In genomic region chr16:57803413-57803990, GRCh38 we compare ENCODE assay signal across 13 cellular contexts. TPM values are rescaled to one million over a fixed set of nuclear protein-coding genes. Genes with fewer than 3 reads are reported as not detected.
DNase-seq lines count a peak whose midpoint lies in the region; ATAC-seq, FAIRE-seq and TF ChIP-seq lines count a peak whose summit lies in the region.
"Had no signal": no experiment of that assay in that cellular context is flagged by ENCODE, and none has a peak within 500 bp of the region (broad histone marks: within the 10 kb centered on the region; RNA-seq: fewer than 3 reads in every experiment).

No MANE protein-coding gene starts in this region.

- H3K9me3 Mint-ChIP-seq in astrocyte (ENCODE audit: unreplicated experiment): no peaks in the 10 kb centered on the region
- H3K9me3 Mint-ChIP-seq in activated T-cell treated with anti-CD3 and anti-CD28 coated beads, Interleukin-2, amount 50 U/mL, for 4 hours: no peaks in the 10 kb centered on the region
- H3K9me3 Mint-ChIP-seq in activated CD8-positive, alpha-beta T cell treated with anti-CD3 and anti-CD28 coated beads for 36 hours: no peaks in the 10 kb centered on the region

- ATAC-seq in activated T-cell treated with anti-CD3 and anti-CD28 coated beads, Interleukin-2, amount 50 U/mL, for 4 hours: no peak
- no peak for ATAC-seq in HG03108 (IDR thresholded peaks at IDR 0.05; ENCODE audit: unreplicated experiment)
- ATAC-seq in activated CD8-positive, alpha-beta T cell treated with anti-CD3 and anti-CD28 coated beads for 36 hours: no peak

- POLR2A ChIA-PET in activated CD8-positive, alpha-beta T cell treated with anti-CD3 and anti-CD28 coated beads for 36 hours (lab: Charles Lee): interaction anchor here (0.5 kb wide), 1 partner anchor 14 kb away, joined by 3 read pairs; no protein-coding TSS in a partner anchor

- H3K9ac ChIP-seq in BLaER1 (no peak overlapping the region), astrocyte (ENCODE audit: low read length) (peak overlapping the region; percentile 96)

- H3K9me3 ChIP-seq in BLaER1: no peaks in the 10 kb centered on the region
- no peaks in the 10 kb centered on the region for H3K9me3 ChIP-seq in astrocyte (ENCODE audit: insufficient read depth, low read depth, low read length)

- intact Hi-C loops in activated CD8-positive, alpha-beta T cell treated with anti-CD3 and anti-CD28 coated beads for 36 hours (cut with micrococcal nuclease): no loop called here

- H3K27ac ChIP-seq in BLaER1 (0 out of 2 replicates have a peak overlapping the region, but pooled peaks have one; percentile 32), astrocyte (ENCODE audit: low read depth, low read length) (peak overlapping the region; percentile 60)
- H3K27ac ChIP-seq: C4-2B, VCaP had no signal

- peak overlapping the region; percentile 97 for H3K27ac Mint-ChIP-seq in astrocyte (ENCODE audit: unreplicated experiment)
- no peak overlapping the region for H3K27ac Mint-ChIP-seq in activated CD8-positive, alpha-beta T cell treated with anti-CD3 and anti-CD28 coated beads for 36 hours

- DNase-seq in astrocyte (ENCODE audit: low read depth) (no peak), hippocampal formation (lab: John Stamatoyannopoulos, UW) (peak; percentile 76 to 80), pons (ENCODE audit: low spot score) (peak; percentile 83), NCI-H146 treated with DMSO at 0.1 percent for 48 hours (lab: John Stamatoyannopoulos, UW; ENCODE audit: unreplicated experiment) (no peak)
- no peak for DNase-seq in activated T-cell treated with anti-CD3 and anti-CD28 coated beads, Interleukin-2, amount 50 U/mL, for 4 hours
- no peak for DNase-seq in activated CD8-positive, alpha-beta T cell treated with anti-CD3 and anti-CD28 coated beads for 36 hours
- DNase-seq: NCI-H510A; stimulated activated CD4-positive, alpha-beta T cell treated with anti-CD3 and anti-CD28 coated beads, Interleukin-15, amount 100 ng/mL, for 24 hours had no signal

- H3K4me2 ChIP-seq in BLaER1 (peak overlapping the region; percentile 100), astrocyte (ENCODE audit: low read length) (no peak overlapping the region)

- peaks cover 44% of the 10 kb centered on the region for H3K4me1 Mint-ChIP-seq in astrocyte (ENCODE audit: low read depth, unreplicated experiment)
- H3K4me1 Mint-ChIP-seq in activated T-cell treated with anti-CD3 and anti-CD28 coated beads, Interleukin-2, amount 50 U/mL, for 4 hours (ENCODE audit: low read depth): peaks cover 39% of the 10 kb centered on the region
- peaks cover 28% of the 10 kb centered on the region for H3K4me1 Mint-ChIP-seq in activated CD8-positive, alpha-beta T cell treated with anti-CD3 and anti-CD28 coated beads for 36 hours (ENCODE audit: low read depth)

- peaks cover 79% of the 10 kb centered on the region for H3K4me1 ChIP-seq in BLaER1
- H3K4me1 ChIP-seq in astrocyte (ENCODE audit: insufficient read depth, low read length): peaks cover 42% of the 10 kb centered on the region

- peaks cover 36% of the 10 kb centered on the region for H3K79me2 ChIP-seq in astrocyte (ENCODE audit: insufficient read depth, low read length)

- H3K36me3 Mint-ChIP-seq in astrocyte (ENCODE audit: low read depth, unreplicated experiment): no peaks in the 10 kb centered on the region
- H3K36me3 Mint-ChIP-seq in activated T-cell treated with anti-CD3 and anti-CD28 coated beads, Interleukin-2, amount 50 U/mL, for 4 hours (ENCODE audit: insufficient read depth): no peaks in the 10 kb centered on the region
- no peaks in the 10 kb centered on the region for H3K36me3 Mint-ChIP-seq in activated CD8-positive, alpha-beta T cell treated with anti-CD3 and anti-CD28 coated beads for 36 hours (ENCODE audit: low read depth)

- H3K36me3 ChIP-seq in BLaER1 (no peaks in the 10 kb centered on the region), astrocyte (ENCODE audit: insufficient read depth, low read length) (no peaks in the 10 kb centered on the region)

- H3K4me3 Mint-ChIP-seq in astrocyte (ENCODE audit: unreplicated experiment): peak overlapping the region; percentile 94
- H3K4me3 Mint-ChIP-seq in activated T-cell treated with anti-CD3 and anti-CD28 coated beads, Interleukin-2, amount 50 U/mL, for 4 hours: no peak overlapping the region
- H3K4me3 Mint-ChIP-seq in activated CD8-positive, alpha-beta T cell treated with anti-CD3 and anti-CD28 coated beads for 36 hours: no peak overlapping the region

- H3K4me3 ChIP-seq in BLaER1: no peak overlapping the region
- H3K4me3 ChIP-seq in astrocyte (ENCODE audit: insufficient read depth, low read depth, low read length): no peak overlapping the region

- H3K27me3 Mint-ChIP-seq in astrocyte (ENCODE audit: low read depth, unreplicated experiment): no peaks in the 10 kb centered on the region
- H3K27me3 Mint-ChIP-seq in activated T-cell treated with anti-CD3 and anti-CD28 coated beads, Interleukin-2, amount 50 U/mL, for 4 hours (ENCODE audit: low read depth): peaks cover 31% of the 10 kb centered on the region
- H3K27me3 Mint-ChIP-seq in activated CD8-positive, alpha-beta T cell treated with anti-CD3 and anti-CD28 coated beads for 36 hours: peaks cover 35% of the 10 kb centered on the region

- peak overlapping the region; percentile 12 for H2AFZ ChIP-seq in astrocyte (ENCODE audit: low read depth, low read length)

- CTCF ChIA-PET in activated CD8-positive, alpha-beta T cell treated with anti-CD3 and anti-CD28 coated beads for 36 hours (lab: Charles Lee): no interaction called here

- no peak for TF ChIP-seq CTCF in astrocyte (IDR thresholded peaks at IDR 0.05; ENCODE audit: insufficient read depth, low read depth, low read length)
- no peak for TF ChIP-seq CTCF in activated CD8-positive, alpha-beta T cell treated with anti-CD3 and anti-CD28 coated beads for 36 hours (IDR thresholded peaks at IDR 0.05)

- no peaks in the 10 kb centered on the region for H3K27me3 ChIP-seq in BLaER1
- H3K27me3 ChIP-seq in astrocyte (ENCODE audit: insufficient read depth, low read length): no peaks in the 10 kb centered on the region

- H4K20me1 ChIP-seq in BLaER1: no peaks in the 10 kb centered on the region
- H4K20me1 ChIP-seq in astrocyte (ENCODE audit: insufficient read depth, low read length): peaks cover 28% of the 10 kb centered on the region

- no peak for FAIRE-seq in astrocyte (lab: Jason Lieb, UNC)
- FAIRE-seq: GM12891 had no signal

RNA-seq across cellular contexts. Expression of gene KIFC3, which starts 1.2 kb away (rescaled TPM):
- total RNA-seq in astrocyte: 80.4 and 96.9 TPM in 2 replicates
- 1 to 10 TPM; 2.7 to 4.1 (median 3.2) TPM for total RNA-seq in activated T-cell treated with anti-CD3 and anti-CD28 coated beads, Interleukin-2, amount 50 U/mL, for 4 hours
- under 1 TPM; 0.54 to 0.89 TPM for total RNA-seq in activated CD8-positive, alpha-beta T cell treated with anti-CD3 and anti-CD28 coated beads for 36 hours

Comparison
In these comparisons a context has a peak if more than half of its experiments do, and no peak if none do; other contexts are left out.
1. DNase-seq: peak in hippocampal formation (2 of 2) and pons (single experiment); none in astrocyte (single experiment), activated T-cell treated with anti-CD3 and anti-CD28 coated beads, Interleukin-2, amount 50 U/mL, for 4 hours (single experiment), NCI-H146 treated with DMSO at 0.1 percent for 48 hours (single experiment) and activated CD8-positive, alpha-beta T cell treated with anti-CD3 and anti-CD28 coated beads for 36 hours (single experiment).
2. RNA of gene KIFC3, which starts 1.2 kb away (total RNA-seq): 80.4 to 96.9 TPM in astrocyte; 2.7 to 4.1 TPM in activated T-cell treated with anti-CD3 and anti-CD28 coated beads, Interleukin-2, amount 50 U/mL, for 4 hours and 0.54 to 0.89 TPM in activated CD8-positive, alpha-beta T cell treated with anti-CD3 and anti-CD28 coated beads for 36 hours; every median in the first group is over 10 times any median in the second.